Comparison of ENCODE assay signal across 17 cellular contexts in genomic region chr4:164894725-164895124, GRCh38. TPM values are rescaled to one million over a fixed set of nuclear protein-coding genes. Genes with fewer than 3 reads are reported as not detected.
DNase-seq lines count a peak whose midpoint lies in the region; ATAC-seq, FAIRE-seq and TF ChIP-seq lines count a peak whose summit lies in the region.
"Had no signal": no experiment of that assay in that cellular context is flagged by ENCODE, and none has a peak within 500 bp of the region (broad histone marks: within the 10 kb centered on the region; RNA-seq: fewer than 3 reads in every experiment).

No MANE protein-coding gene starts in this region.

- no peak overlapping the region for H3K9ac ChIP-seq in mammary epithelial cell (ENCODE audit: insufficient read depth, low read length)

- BruUV-seq in MCF 10A (replicated peaks; lab: Mats Ljungman, UMichigan) (no TSS peak), mammary epithelial cell (replicated peaks; lab: Mats Ljungman, UMichigan) (no TSS peak)

- H3K36me3 ChIP-seq in mammary epithelial cell (ENCODE audit: insufficient read depth, low read length): no peaks in the 10 kb centered on the region
- H3K36me3 ChIP-seq: colonic mucosa had no signal

- no peak overlapping the region for H2AFZ ChIP-seq in mammary epithelial cell (ENCODE audit: low read depth, low read length)

- H3K79me2 ChIP-seq in mammary epithelial cell (ENCODE audit: insufficient read depth, low read length): no peaks in the 10 kb centered on the region

- H3K4me3 Mint-ChIP-seq in MCF 10A (ENCODE audit: unreplicated experiment): peak overlapping the region; percentile 36
- H3K4me3 Mint-ChIP-seq: activated naive CD8-positive, alpha-beta T cell treated with anti-CD3 and anti-CD28 coated beads, Interleukin-2, amount 10 ng/mL, durations not matched to agents 7 days and 5 days; nephron; T-helper 2 cell treated with Interferon-gamma antibody and Interleukin-4, amounts not matched to agents 5 μg/mL and 100 μg/mL, for 36 hours had no signal

- no peaks in the 10 kb centered on the region for H3K9me3 Mint-ChIP-seq in MCF 10A (ENCODE audit: unreplicated experiment)
- H3K9me3 Mint-ChIP-seq: activated naive CD8-positive, alpha-beta T cell treated with anti-CD3 and anti-CD28 coated beads, Interleukin-2, amount 10 ng/mL, durations not matched to agents 7 days and 5 days; nephron; T-helper 2 cell treated with Interferon-gamma antibody and Interleukin-4, amounts not matched to agents 5 μg/mL and 100 μg/mL, for 36 hours had no signal

- no peak overlapping the region for H3K27ac Mint-ChIP-seq in MCF 10A (ENCODE audit: low read depth, unreplicated experiment)
- H3K27ac Mint-ChIP-seq: activated naive CD8-positive, alpha-beta T cell treated with anti-CD3 and anti-CD28 coated beads, Interleukin-2, amount 10 ng/mL, durations not matched to agents 7 days and 5 days; nephron; T-helper 2 cell treated with Interferon-gamma antibody and Interleukin-4, amounts not matched to agents 5 μg/mL and 100 μg/mL, for 36 hours had no signal

- CTCF ChIA-PET in MCF 10A (lab: Yijun Ruan, JAX): interaction anchor here (0.7 to 1.8 kb wide), 3 partner anchors 10 to 103 kb away, joined by 3 read pairs; no protein-coding TSS in a partner anchor
- CTCF ChIA-PET in mammary epithelial cell (lab: Charles Lee; ENCODE audit: low non-redundant PET): no interaction called here

- WGBS in mammary epithelial cell (ENCODE audit: low coverage, missing lambda C conversion rate): 90% methylated on average over 2 of the region's 2 CpGs

- no peak for TF ChIP-seq POLR2A in H54 (IDR thresholded peaks at IDR 0.05; ENCODE audit: low read depth, low read length)

- no peaks in the 10 kb centered on the region for H3K4me1 ChIP-seq in mammary epithelial cell (ENCODE audit: insufficient read depth, low read length)
- H3K4me1 ChIP-seq: colonic mucosa had no signal

- peak; percentile 85 for ATAC-seq in HG02571 (IDR thresholded peaks at IDR 0.05; ENCODE audit: unreplicated experiment)
- ATAC-seq in HG03196 (IDR thresholded peaks at IDR 0.05; ENCODE audit: unreplicated experiment): peak; percentile 55
- ATAC-seq in esophagus mucosa: no peak
- ATAC-seq: PC-3 had no signal

- H3K27ac ChIP-seq in mammary epithelial cell (ENCODE audit: insufficient read depth, low read depth, low read length): no peak overlapping the region
- H3K27ac ChIP-seq: 22Rv1, colonic mucosa had no signal

- in situ Hi-C loops in mammary epithelial cell (cut with MboI; ENCODE audit: low sequenced_read_pairs in 2 of 2): no loop called here

- H3K4me1 Mint-ChIP-seq in MCF 10A (ENCODE audit: insufficient read depth, unreplicated experiment): no peaks in the 10 kb centered on the region
- H3K4me1 Mint-ChIP-seq: activated naive CD8-positive, alpha-beta T cell treated with anti-CD3 and anti-CD28 coated beads, Interleukin-2, amount 10 ng/mL, durations not matched to agents 7 days and 5 days; nephron had no signal

- no peak overlapping the region for H3K4me2 ChIP-seq in mammary epithelial cell (ENCODE audit: insufficient read depth, low read depth, low read length)

- dilution Hi-C loops in mammary epithelial cell (cut with HindIII; ENCODE audit: low sequenced_read_pairs): no loop called here

- no peak overlapping the region for H3K4me3 ChIP-seq in mammary epithelial cell (replicated peaks in 1 of 3; ENCODE audit: insufficient read depth in 1 of 3, low read depth in 2 of 3, low read length in 3 of 3)
- H3K4me3 ChIP-seq: colonic mucosa had no signal

- H3K27me3 Mint-ChIP-seq in MCF 10A (ENCODE audit: insufficient read depth, unreplicated experiment): no peaks in the 10 kb centered on the region

- POLR2A ChIA-PET in MCF 10A (lab: Yijun Ruan, JAX): no interaction called here

- intact Hi-C loops in MCF 10A (cut with micrococcal nuclease) (no loop called here), mammary epithelial cell (cut with micrococcal nuclease) (no loop called here)

- no peak for FAIRE-seq in H54 (lab: Jason Lieb, UNC)
- FAIRE-seq: GM12891 had no signal

- no peaks in the 10 kb centered on the region for H3K36me3 Mint-ChIP-seq in MCF 10A (ENCODE audit: insufficient read depth, unreplicated experiment)
- H3K36me3 Mint-ChIP-seq: activated naive CD8-positive, alpha-beta T cell treated with anti-CD3 and anti-CD28 coated beads, Interleukin-2, amount 10 ng/mL, durations not matched to agents 7 days and 5 days had no signal

- TF ChIP-seq CTCF in MCF 10A (IDR thresholded peaks at IDR 0.05; ENCODE audit: unreplicated experiment): no peak
- TF ChIP-seq CTCF in mammary epithelial cell (conservative IDR thresholded peaks at IDR 0.05 in 1 of 2, IDR thresholded peaks at IDR 0.05 in 1 of 2; ENCODE audit: extremely low read depth in 1 of 2, insufficient read depth in 1 of 2, low read depth in 1 of 2, low read length in 2 of 2): no peak

- H3K9me3 ChIP-seq in mammary epithelial cell (replicated peaks; ENCODE audit: insufficient read depth, low read length): no peaks in the 10 kb centered on the region
- H3K9me3 ChIP-seq: colonic mucosa had no signal

- H3K27me3 ChIP-seq in mammary epithelial cell (ENCODE audit: insufficient read depth, low read length): no peaks in the 10 kb centered on the region
- H3K27me3 ChIP-seq: colonic mucosa had no signal

- no peaks in the 10 kb centered on the region for H4K20me1 ChIP-seq in mammary epithelial cell (ENCODE audit: insufficient read depth, low read length)

- DNase-seq in MCF 10A (ENCODE audit: unreplicated experiment) (peak; percentile 11), mammary epithelial cell (no peak), NCI-H1930 (lab: John Stamatoyannopoulos, UW) (no peak), H54 (ENCODE audit: insufficient read length, low spot score) (no peak), NCI-H510A treated with DMSO at 0.1 percent for 48 hours (lab: John Stamatoyannopoulos, UW) (no peak)
- DNase-seq: activated naive CD8-positive, alpha-beta T cell treated with anti-CD3 and anti-CD28 coated beads, Interleukin-2, amount 10 ng/mL, durations not matched to agents 7 days and 5 days; colonic mucosa; NCI-H1436; PC-3 had no signal

RNA-seq across cellular contexts. Expression of gene APELA, which starts 17.7 kb away (rescaled TPM):
- total RNA-seq in MCF 10A (2022) (not detected in 2 replicates), mammary epithelial cell (under 1 TPM in 1 of 2 donors, not detected in 1; under 0.01 TPM), esophagus mucosa (not detected)
- polyA plus RNA-seq in mammary epithelial cell: not detected
- polyA minus RNA-seq in mammary epithelial cell: not detected
- total RNA-seq: activated naive CD8-positive, alpha-beta T cell treated with anti-CD3 and anti-CD28 coated beads, Interleukin-2, amount 10 ng/mL, durations not matched to agents 7 days and 5 days; colonic mucosa; fibroblast of villous mesenchyme; PC-3 had no signal
